Comparison of ENCODE assay signal across 9 cellular contexts in the genomic region with DNA sequence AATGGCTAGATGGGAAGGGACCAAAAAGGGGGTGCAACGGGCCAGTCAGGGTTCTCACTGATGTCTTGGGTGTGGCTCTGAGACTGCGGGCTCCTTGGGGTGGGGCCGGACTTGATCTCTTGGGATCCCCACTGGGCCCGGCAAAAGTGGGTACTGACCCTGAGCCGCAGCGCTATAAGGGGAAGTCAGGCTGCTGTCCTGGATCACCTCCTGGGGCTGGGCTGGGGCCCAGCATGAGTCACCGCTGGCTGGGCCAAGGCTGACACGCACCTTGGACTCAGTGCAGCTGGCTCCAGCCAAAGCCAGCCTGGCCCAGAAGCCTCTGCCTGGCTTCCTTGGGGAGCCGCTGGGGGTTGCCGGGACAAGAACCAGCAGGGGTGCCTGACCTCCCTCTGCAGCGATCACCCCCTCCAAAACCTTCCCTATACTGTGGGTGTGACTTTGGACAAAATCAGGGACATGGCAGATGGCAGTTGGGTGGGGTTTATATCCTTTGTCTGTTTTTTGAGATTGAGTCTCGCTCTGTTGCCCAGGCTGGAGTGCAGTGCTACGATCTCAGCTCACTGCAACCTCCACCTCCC. TPM values are rescaled to one million over a fixed set of nuclear protein-coding genes. Genes with fewer than 3 reads are reported as not detected.
DNase-seq lines count a peak whose midpoint lies in the region; ATAC-seq, FAIRE-seq and TF ChIP-seq lines count a peak whose summit lies in the region.
"Had no signal": no experiment of that assay in that cellular context is flagged by ENCODE, and none has a peak within 500 bp of the region (broad histone marks: within the 10 kb centered on the region; RNA-seq: fewer than 3 reads in every experiment).

No MANE protein-coding gene starts in this region.

- H3K4me3 ChIP-seq in bronchial epithelial cell (ENCODE audit: low read depth, low read length) (no peak overlapping the region), HAP-1 (no peak overlapping the region)

- H3K9me3 ChIP-seq in HAP-1, result no peaks in the 10 kb centered on the region; the same call in 1 of the 2 replicates
- H3K9me3 ChIP-seq: neutrophil had no signal

- H3K27me3 ChIP-seq in bronchial epithelial cell (ENCODE audit: control insufficient read depth, insufficient read depth, low read length), result no peaks in the 10 kb centered on the region
- no peaks in the 10 kb centered on the region for H3K27me3 ChIP-seq in HAP-1 (ENCODE audit: low read depth)
- H3K27me3 ChIP-seq: neutrophil had no signal

- H3K4me1 ChIP-seq in HAP-1, result 0 out of 2 replicates have a peak, but pooled peaks cover 6% of the 10 kb centered on the region

- no peak for FAIRE-seq in bronchial epithelial cell (lab: Jason Lieb, UNC)

- no peak for TF ChIP-seq CTCF in bronchial epithelial cell (IDR thresholded peaks at IDR 0.05; ENCODE audit: insufficient read depth, low read length, severe bottlenecking)

- H3K36me3 ChIP-seq in bronchial epithelial cell (ENCODE audit: control insufficient read depth, insufficient read depth, low read length), result peaks cover 8% of the 10 kb centered on the region
- H3K36me3 ChIP-seq in HAP-1 (replicated peaks), result peaks cover 8% of the 10 kb centered on the region; the same call in 1 of the 2 replicates

- DNase-seq in DMS53 (lab: John Stamatoyannopoulos, UW) (peak; percentile 88), NCI-H446 (lab: John Stamatoyannopoulos, UW) (peak; percentile 82 to 93), bronchial epithelial cell (ENCODE audit: low read depth) (peak; percentile 72), left colon (peak; percentile 85 to 94), superior temporal gyrus (ENCODE audit: extremely low spot score) (peak; percentile 71), HAP-1 (ENCODE audit: low spot score in 2 of 2) (no peak)

- intact Hi-C loops in left colon (cut with DNase I, micrococcal nuclease), result no loop called here

- ATAC-seq in left colon (peak; percentile 74), GM18511 (IDR thresholded peaks at IDR 0.05; ENCODE audit: unreplicated experiment) (no peak), GM18498 (IDR thresholded peaks at IDR 0.05; ENCODE audit: unreplicated experiment) (no peak)

- in situ Hi-C loops in HAP-1 (cut with MboI; ENCODE audit: low sequenced_read_pairs), result loop anchor here (5.0 kb wide), 1 partner anchor 47 kb away; the partner anchor contains the start of gene LSM4

RNA-seq across cellular contexts. Expression of gene IQCN, which starts 0.6 kb away (rescaled TPM):
- total RNA-seq in bronchial epithelial cell (under 0.01 TPM in 1 of 2 replicates, not detected in the other), left colon (1 to 10 TPM; 4.3 to 6.1 TPM)

RNA-seq across cellular contexts. Expression of gene JUND, which starts 6.6 kb away (rescaled TPM):
- total RNA-seq in bronchial epithelial cell (54.0 and 89.0 TPM in 2 replicates), left colon (100 to 1,000 TPM; 361 to 374 TPM)

RNA-seq across cellular contexts. Expression of gene LSM4, which starts 48.0 kb away (rescaled TPM):
- total RNA-seq in bronchial epithelial cell (208 and 260 TPM in 2 replicates), left colon (100 to 1,000 TPM; 106 to 148 TPM)

RNA-seq across cellular contexts. Expression of gene PDE4C, which starts 48.6 kb away (rescaled TPM):
- 0.26 and 0.38 TPM in 2 replicates for total RNA-seq in bronchial epithelial cell
- 1 to 10 TPM; 2.5 to 4.3 TPM for total RNA-seq in left colon

Comparison
In these comparisons a context has a peak if more than half of its experiments do, and no peak if none do; other contexts are left out.
1. DNase-seq: peak in DMS53 (single experiment), NCI-H446 (2 of 2), bronchial epithelial cell (single experiment), left colon (2 of 2) and superior temporal gyrus (single experiment); none in HAP-1 (0 of 2).